In the genomic region with DNA sequence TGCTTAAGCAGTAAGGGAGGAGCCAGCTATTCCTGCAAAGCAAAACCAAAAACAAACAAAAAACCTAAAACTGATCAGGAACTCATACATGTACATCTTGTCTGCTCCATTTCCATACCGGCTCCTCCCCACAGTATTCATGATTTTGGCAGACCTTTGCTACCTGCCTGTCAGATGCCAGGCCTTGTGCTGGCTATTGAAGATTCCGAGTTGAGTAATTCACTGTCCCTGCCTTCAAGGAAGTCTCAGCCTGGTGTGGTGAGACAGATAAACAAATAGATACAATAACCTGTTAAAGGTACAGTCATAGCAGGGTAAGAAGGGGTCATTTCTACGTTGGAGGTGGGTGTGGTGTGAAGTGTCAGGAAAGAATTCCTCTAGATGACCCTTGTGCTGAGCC, we compare ENCODE assay signal across 12 cellular contexts. TPM values are rescaled to one million over a fixed set of nuclear protein-coding genes. Genes with fewer than 3 reads are reported as not detected.
DNase-seq lines count a peak whose midpoint lies in the region; ATAC-seq and TF ChIP-seq lines count a peak whose summit lies in the region.
"Had no signal": no experiment of that assay in that cellular context is flagged by ENCODE, and none has a peak within 500 bp of the region (broad histone marks: within the 10 kb centered on the region; RNA-seq: fewer than 3 reads in every experiment).

No MANE protein-coding gene starts in this region.

- intact Hi-C loops in body of pancreas (cut with DNase I), result no loop called here
- intact Hi-C loops in lower lobe of right lung (cut with DNase I), result no loop called here
- intact Hi-C loops in transverse colon (cut with DNase I; ENCODE audit: low total_unique reads), result no loop called here

- WGBS in body of pancreas, 2 donors, result 15 to 26% methylated on average over 3 of the region's 3 CpGs
- WGBS in transverse colon (ENCODE audit: low coverage in 1 of 2), 2 donors, result 48% methylated on average over 3 of the region's 3 CpGs; no CpG with 5 or more reads in 1 of the 2 donors

- no peaks in the 10 kb centered on the region for H3K9me3 ChIP-seq in body of pancreas
- no peaks in the 10 kb centered on the region for H3K9me3 ChIP-seq in lower lobe of right lung
- no peaks in the 10 kb centered on the region for H3K9me3 ChIP-seq in transverse colon
- H3K9me3 ChIP-seq: BLaER1 had no signal

- no peaks in the 10 kb centered on the region for H3K9me3 Mint-ChIP-seq in activated naive CD4-positive, alpha-beta T cell treated with anti-CD3 and anti-CD28 coated beads, Interleukin-2, amount 50 U/mL, for 72 hours

- H3K4me3 ChIP-seq in body of pancreas (no peak overlapping the region), lower lobe of right lung (no peak overlapping the region), transverse colon (no peak overlapping the region)
- H3K4me3 ChIP-seq: BLaER1 had no signal

- peak overlapping the region; percentile 11 to 83 for H3K27ac Mint-ChIP-seq in activated naive CD4-positive, alpha-beta T cell treated with anti-CD3 and anti-CD28 coated beads, Interleukin-2, amount 50 U/mL, for 72 hours

- peaks cover 83% of the 10 kb centered on the region for H3K4me1 ChIP-seq in body of pancreas
- H3K4me1 ChIP-seq in lower lobe of right lung, result peaks cover 89% of the 10 kb centered on the region
- H3K4me1 ChIP-seq in transverse colon, result peaks cover 56 to 95% (median 75%) of the 10 kb centered on the region in 4 donors

- TF ChIP-seq CTCF in body of pancreas (IDR thresholded peaks at IDR 0.05) (no peak), lower lobe of right lung (IDR thresholded peaks at IDR 0.05) (no peak), transverse colon (IDR thresholded peaks at IDR 0.05) (no peak)

- peaks cover 7 to 17% of the 10 kb centered on the region in 2 donors for H3K36me3 Mint-ChIP-seq in activated naive CD4-positive, alpha-beta T cell treated with anti-CD3 and anti-CD28 coated beads, Interleukin-2, amount 50 U/mL, for 72 hours

- peak overlapping the region; percentile 7 to 69 (median 28) for H3K27ac ChIP-seq in body of pancreas
- peak overlapping the region; percentile 61 for H3K27ac ChIP-seq in lower lobe of right lung
- H3K27ac ChIP-seq in transverse colon, result peak overlapping the region; percentile 77 to 91 (median 85)
- H3K27ac ChIP-seq: BLaER1 had no signal

- no peak for TF ChIP-seq EP300 in transverse colon (IDR thresholded peaks at IDR 0.05; ENCODE audit: low read depth)

- H3K36me3 ChIP-seq in body of pancreas (replicated peaks in 1 of 2; ENCODE audit: insufficient read depth in 1 of 2, low read depth in 2 of 2) (no peaks in the 10 kb centered on the region), lower lobe of right lung (peaks cover 7% of the 10 kb centered on the region), transverse colon (no peaks in the 10 kb centered on the region)

- no peak for TF ChIP-seq POLR2A in body of pancreas (IDR thresholded peaks at IDR 0.05)
- TF ChIP-seq POLR2A in transverse colon (IDR thresholded peaks at IDR 0.05), result peak; percentile 26

- in situ Hi-C loops in transverse colon (cut with MboI; ENCODE audit: low pct_ligation_motif_present in 1 of 4, low pct_unique_long_range_greater_than_20kb in 1 of 4, low sequenced_read_pairs in 3 of 4), result no loop called here

- no peak for ATAC-seq in activated naive CD4-positive, alpha-beta T cell treated with anti-CD3 and anti-CD28 coated beads, Interleukin-2, amount 50 U/mL, for 72 hours
- no peak for ATAC-seq in body of pancreas
- ATAC-seq in lower lobe of right lung, result no peak
- ATAC-seq in GM21619 (IDR thresholded peaks at IDR 0.05; ENCODE audit: unreplicated experiment), result no peak

- no peaks in the 10 kb centered on the region for H3K27me3 ChIP-seq in body of pancreas
- no peaks in the 10 kb centered on the region for H3K27me3 ChIP-seq in lower lobe of right lung (ENCODE audit: low read depth)
- H3K27me3 ChIP-seq in transverse colon, result no peaks in the 10 kb centered on the region
- H3K27me3 ChIP-seq: BLaER1 had no signal

- no peak for DNase-seq in activated naive CD4-positive, alpha-beta T cell treated with anti-CD3 and anti-CD28 coated beads, Interleukin-2, amount 50 U/mL, for 72 hours (ENCODE audit: low spot score in 2 of 2)
- no peak for DNase-seq in activated naive CD4-positive, alpha-beta T cell treated with anti-CD3 and anti-CD28 coated beads, Interleukin-2, amount 50 U/mL, for 16 hours
- no peak for DNase-seq in body of pancreas
- no peak for DNase-seq in lower lobe of right lung
- DNase-seq in transverse colon, result peak; percentile 54
- no peak for DNase-seq in NCI-H82 treated with DMSO at 0.1 percent for 48 hours (lab: John Stamatoyannopoulos, UW; ENCODE audit: unreplicated experiment)
- no peak for DNase-seq in stimulated activated naive CD4-positive, alpha-beta T cell (lab: John Stamatoyannopoulos, UW)
- DNase-seq: activated naive CD4-positive, alpha-beta T cell treated with Interleukin-2 at 50 U/mL for 16 hours; effector CD4-positive, alpha-beta T cell; stimulated activated CD4-positive, alpha-beta T cell treated with anti-CD3 and anti-CD28 coated beads, Interleukin-4, amount 100 ng/mL, for 24 hours had no signal

RNA-seq across cellular contexts. Expression of a gene that starts 42.7 kb away (rescaled TPM):
- 10 to 100 TPM; 54.1 to 98.6 TPM for total RNA-seq in activated naive CD4-positive, alpha-beta T cell treated with anti-CD3 and anti-CD28 coated beads, Interleukin-2, amount 50 U/mL, for 72 hours
- total RNA-seq in body of pancreas (10 to 100 TPM; 24.6 to 25.1 TPM), lower lobe of right lung (80.1 TPM), transverse colon (100 to 1,000 TPM in 2 of 4 donors, 10 to 100 TPM in 2; 29.1 to 159 (median 95.0) TPM)

Comparison
In these comparisons a context has a peak if more than half of its experiments do, and no peak if none do; other contexts are left out.
1. H3K27ac ChIP-seq: peak in every context shown above with its lines; median percentile 85 in transverse colon; 61 in lower lobe of right lung; 28 in body of pancreas.